Comparison of ENCODE assay signal across 1 cellular context in the genomic region with DNA sequence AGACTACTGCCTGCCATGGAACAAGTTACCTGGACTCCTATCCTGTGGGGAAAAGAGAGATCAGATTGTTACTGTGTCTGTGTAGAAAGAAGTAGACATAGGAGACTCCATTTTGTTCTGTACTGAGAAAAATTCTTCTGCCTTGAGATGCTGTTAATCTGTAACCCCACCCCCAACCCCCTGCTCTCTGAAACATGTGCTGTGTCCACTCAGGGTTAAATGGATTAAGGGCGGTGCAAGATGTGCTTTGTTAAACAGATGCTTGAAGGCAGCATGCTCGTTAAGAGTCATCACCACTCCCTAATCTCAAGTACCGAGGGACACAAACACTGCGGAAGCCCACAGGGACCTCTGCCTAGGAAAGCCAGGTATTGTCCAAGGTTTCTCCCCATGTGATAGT.
TF ChIP-seq lines count a peak whose summit lies in the region.

No MANE protein-coding gene starts in this region.

TF ChIP-seq in HepG2, 621 proteins besides CTCF, POLR2A, EP300 and RAD21:
- TF ChIP-seq POLR2AphosphoS5 (IDR thresholded peaks at IDR 0.05; ENCODE audit: low read depth, low read length) (0 out of 2 replicates have a peak, but pooled peaks have one; percentile 7), ZNF589 (CRISPR knock-in tag; conservative IDR thresholded peaks at IDR 0.05) (0 out of 2 replicates have a peak, but pooled peaks have one; percentile 22)
